11 cellular contexts compared by ENCODE assay signal in genomic region chrX:40156472-40157227, GRCh38. TPM values are rescaled to one million over a fixed set of nuclear protein-coding genes. Genes with fewer than 3 reads are reported as not detected.
DNase-seq lines count a peak whose midpoint lies in the region; ATAC-seq and TF ChIP-seq lines count a peak whose summit lies in the region.
"Had no signal": no experiment of that assay in that cellular context is flagged by ENCODE, and none has a peak within 500 bp of the region (broad histone marks: within the 10 kb centered on the region; RNA-seq: fewer than 3 reads in every experiment).

No MANE protein-coding gene starts in this region.

- POLR2A ChIA-PET in WTC11 (lab: Charles Lee) = interaction anchor here (0.9 to 7.4 kb wide), 6 partner anchors 9 to 143 kb away, joined by 3 to 58 read pairs (median 3); no protein-coding TSS in a partner anchor

- no peaks in the 10 kb centered on the region for H3K9me3 Mint-ChIP-seq in activated naive CD4-positive, alpha-beta T cell treated with anti-CD3 and anti-CD28 coated beads, Interleukin-2, amount 10 ng/mL, durations not matched to agents 7 days and 5 days
- H3K9me3 Mint-ChIP-seq in WTC11 (no peaks in the 10 kb centered on the region), memory B cell (no peaks in the 10 kb centered on the region), type B pancreatic cell (no peaks in the 10 kb centered on the region)
- H3K9me3 Mint-ChIP-seq: stimulated activated naive CD8-positive, alpha-beta T cell treated with anti-CD3 and anti-CD28 coated beads, Interleukin-15, Interleukin-2, amounts not matched to agents 100 ng/mL and 50 ng/mL, for 24 hours had no signal

- no peak overlapping the region for H3K27ac Mint-ChIP-seq in activated naive CD4-positive, alpha-beta T cell treated with anti-CD3 and anti-CD28 coated beads, Interleukin-2, amount 10 ng/mL, durations not matched to agents 7 days and 5 days
- H3K27ac Mint-ChIP-seq in WTC11 (peak overlapping the region; percentile 96), memory B cell (no peak overlapping the region), type B pancreatic cell (peak overlapping the region; percentile 80)

- intact Hi-C loops in sciatic nerve (cut with DNase I) = loop anchor here (5.0 kb wide), 1 partner anchor 59 kb away; the partner anchor contains the start of gene BCOR

- ATAC-seq in WTC11 = peak; percentile 0; the same call in 1 of the 2 replicates
- ATAC-seq in memory B cell (ENCODE audit: low read depth) = no peak
- no peak for ATAC-seq in sciatic nerve

- peaks cover 24% of the 10 kb centered on the region for H3K27me3 Mint-ChIP-seq in activated naive CD4-positive, alpha-beta T cell treated with anti-CD3 and anti-CD28 coated beads, Interleukin-2, amount 10 ng/mL, durations not matched to agents 7 days and 5 days
- H3K27me3 Mint-ChIP-seq in WTC11 (ENCODE audit: low read depth) = peaks cover 4% of the 10 kb centered on the region
- no peaks in the 10 kb centered on the region for H3K27me3 Mint-ChIP-seq in memory B cell
- no peaks in the 10 kb centered on the region for H3K27me3 Mint-ChIP-seq in type B pancreatic cell
- H3K27me3 Mint-ChIP-seq: stimulated activated naive CD8-positive, alpha-beta T cell treated with anti-CD3 and anti-CD28 coated beads, Interleukin-15, Interleukin-2, amounts not matched to agents 100 ng/mL and 50 ng/mL, for 24 hours had no signal

- no peak for DNase-seq in activated naive CD4-positive, alpha-beta T cell treated with anti-CD3 and anti-CD28 coated beads, Interleukin-2, amount 10 ng/mL, durations not matched to agents 7 days and 5 days
- no peak for DNase-seq in activated naive CD4-positive, alpha-beta T cell treated with anti-CD3 and anti-CD28 coated beads, Interleukin-2, amount 50 U/mL, for 16 hours
- DNase-seq in WTC11 (ENCODE audit: low spot score) (peak; percentile 49), memory B cell (ENCODE audit: low spot score in 2 of 2) (no peak), type B pancreatic cell (ENCODE audit: extremely low spot score, unreplicated experiment) (no peak), RKO (ENCODE audit: low spot score) (no peak), NCI-H146 treated with DMSO at 0.1 percent for 48 hours (lab: John Stamatoyannopoulos, UW; ENCODE audit: unreplicated experiment) (no peak), sciatic nerve (ENCODE audit: low spot score) (no peak)
- DNase-seq: effector CD8-positive, alpha-beta T cell; MM.1S had no signal

- TF ChIP-seq CTCF in WTC11 (IDR thresholded peaks at IDR 0.05) (no peak), type B pancreatic cell (conservative IDR thresholded peaks at IDR 0.05) (no peak)

- H3K36me3 Mint-ChIP-seq in activated naive CD4-positive, alpha-beta T cell treated with anti-CD3 and anti-CD28 coated beads, Interleukin-2, amount 10 ng/mL, durations not matched to agents 7 days and 5 days = no peaks in the 10 kb centered on the region
- no peaks in the 10 kb centered on the region; the same call in 1 of the 2 replicates for H3K36me3 Mint-ChIP-seq in WTC11
- H3K36me3 Mint-ChIP-seq in memory B cell = no peaks in the 10 kb centered on the region
- no peaks in the 10 kb centered on the region for H3K36me3 Mint-ChIP-seq in type B pancreatic cell

- peaks cover 22% of the 10 kb centered on the region for H3K4me1 Mint-ChIP-seq in activated naive CD4-positive, alpha-beta T cell treated with anti-CD3 and anti-CD28 coated beads, Interleukin-2, amount 10 ng/mL, durations not matched to agents 7 days and 5 days
- peaks cover 23% of the 10 kb centered on the region for H3K4me1 Mint-ChIP-seq in WTC11
- no peaks in the 10 kb centered on the region for H3K4me1 Mint-ChIP-seq in memory B cell
- H3K4me1 Mint-ChIP-seq in type B pancreatic cell (ENCODE audit: unreplicated experiment) = peaks cover 18% of the 10 kb centered on the region

- CTCF ChIA-PET in activated naive CD4-positive, alpha-beta T cell treated with anti-CD3 and anti-CD28 coated beads, Interleukin-2, amount 10 ng/mL, durations not matched to agents 7 days and 5 days (lab: Charles Lee) = no interaction called here
- CTCF ChIA-PET in WTC11 (lab: Charles Lee) = interaction anchor here (0.5 to 2.2 kb wide), 8 partner anchors 9 to 111 kb away, joined by 3 to 8 read pairs (median 4); partner anchors contain the start of gene BCOR

- H3K4me3 Mint-ChIP-seq in activated naive CD4-positive, alpha-beta T cell treated with anti-CD3 and anti-CD28 coated beads, Interleukin-2, amount 10 ng/mL, durations not matched to agents 7 days and 5 days = peak overlapping the region; percentile 54
- H3K4me3 Mint-ChIP-seq in WTC11 = peak overlapping the region; percentile 89
- H3K4me3 Mint-ChIP-seq in memory B cell = peak overlapping the region; percentile 43
- H3K4me3 Mint-ChIP-seq in type B pancreatic cell = peak overlapping the region; percentile 80

TF ChIP-seq in WTC11, 78 proteins besides CTCF, POLR2A, EP300 and RAD21:
- TF ChIP-seq JUN (CRISPR knock-in tag; IDR thresholded peaks at IDR 0.05) = no peak
- no peak for TF ChIP-seq SP1 (CRISPR knock-in tag; conservative IDR thresholded peaks at IDR 0.05)
- TF ChIP-seq EMX1 (CRISPR knock-in tag; IDR thresholded peaks at IDR 0.05) = no peak
- no peak for TF ChIP-seq MXD4 (CRISPR knock-in tag; IDR thresholded peaks at IDR 0.05; ENCODE audit: borderline replicate concordance)
- TF ChIP-seq ATF2 (CRISPR knock-in tag; IDR thresholded peaks at IDR 0.05; ENCODE audit: borderline replicate concordance, low read depth) = no peak
- TF ChIP-seq, protein P1, sequence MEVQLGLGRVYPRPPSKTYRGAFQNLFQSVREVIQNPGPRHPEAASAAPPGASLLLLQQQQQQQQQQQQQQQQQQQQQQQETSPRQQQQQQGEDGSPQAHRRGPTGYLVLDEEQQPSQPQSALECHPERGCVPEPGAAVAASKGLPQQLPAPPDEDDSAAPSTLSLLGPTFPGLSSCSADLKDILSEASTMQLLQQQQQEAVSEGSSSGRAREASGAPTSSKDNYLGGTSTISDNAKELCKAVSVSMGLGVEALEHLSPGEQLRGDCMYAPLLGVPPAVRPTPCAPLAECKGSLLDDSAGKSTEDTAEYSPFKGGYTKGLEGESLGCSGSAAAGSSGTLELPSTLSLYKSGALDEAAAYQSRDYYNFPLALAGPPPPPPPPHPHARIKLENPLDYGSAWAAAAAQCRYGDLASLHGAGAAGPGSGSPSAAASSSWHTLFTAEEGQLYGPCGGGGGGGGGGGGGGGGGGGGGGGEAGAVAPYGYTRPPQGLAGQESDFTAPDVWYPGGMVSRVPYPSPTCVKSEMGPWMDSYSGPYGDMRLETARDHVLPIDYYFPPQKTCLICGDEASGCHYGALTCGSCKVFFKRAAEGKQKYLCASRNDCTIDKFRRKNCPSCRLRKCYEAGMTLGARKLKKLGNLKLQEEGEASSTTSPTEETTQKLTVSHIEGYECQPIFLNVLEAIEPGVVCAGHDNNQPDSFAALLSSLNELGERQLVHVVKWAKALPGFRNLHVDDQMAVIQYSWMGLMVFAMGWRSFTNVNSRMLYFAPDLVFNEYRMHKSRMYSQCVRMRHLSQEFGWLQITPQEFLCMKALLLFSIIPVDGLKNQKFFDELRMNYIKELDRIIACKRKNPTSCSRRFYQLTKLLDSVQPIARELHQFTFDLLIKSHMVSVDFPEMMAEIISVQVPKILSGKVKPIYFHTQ (CRISPR knock-in tag; IDR thresholded peaks at IDR 0.05) = no peak
- TF ChIP-seq ZBTB21 (CRISPR knock-in tag; IDR thresholded peaks at IDR 0.05; ENCODE audit: borderline replicate concordance) = no peak
- TF ChIP-seq, protein P2, sequence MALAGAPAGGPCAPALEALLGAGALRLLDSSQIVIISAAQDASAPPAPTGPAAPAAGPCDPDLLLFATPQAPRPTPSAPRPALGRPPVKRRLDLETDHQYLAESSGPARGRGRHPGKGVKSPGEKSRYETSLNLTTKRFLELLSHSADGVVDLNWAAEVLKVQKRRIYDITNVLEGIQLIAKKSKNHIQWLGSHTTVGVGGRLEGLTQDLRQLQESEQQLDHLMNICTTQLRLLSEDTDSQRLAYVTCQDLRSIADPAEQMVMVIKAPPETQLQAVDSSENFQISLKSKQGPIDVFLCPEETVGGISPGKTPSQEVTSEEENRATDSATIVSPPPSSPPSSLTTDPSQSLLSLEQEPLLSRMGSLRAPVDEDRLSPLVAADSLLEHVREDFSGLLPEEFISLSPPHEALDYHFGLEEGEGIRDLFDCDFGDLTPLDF (CRISPR knock-in tag; IDR thresholded peaks at IDR 0.05) = no peak
- no peak for TF ChIP-seq GABPB1 (CRISPR knock-in tag; IDR thresholded peaks at IDR 0.05)
TF ChIP-seq in WTC11: peak in this region for 0.

RNA-seq across cellular contexts. Expression of gene BCOR, which starts 58.9 kb away (rescaled TPM):
- 41.1 to 44.5 TPM (median 43.1 TPM) in 3 replicates for total RNA-seq in WTC11 (2021)
- total RNA-seq in type B pancreatic cell (ENCODE audit: low replicate concordance) = 27.2 and 37.3 TPM in 2 replicates
- 42.0 TPM for total RNA-seq in sciatic nerve

Comparison
In these comparisons a context has a peak if more than half of its experiments do, and no peak if none do; other contexts are left out.
1. H3K27ac Mint-ChIP-seq: peak in WTC11 (single experiment) and type B pancreatic cell (single experiment); none in activated naive CD4-positive, alpha-beta T cell treated with anti-CD3 and anti-CD28 coated beads, Interleukin-2, amount 10 ng/mL, durations not matched to agents 7 days and 5 days (single experiment) and memory B cell (single experiment).
2. Peak in every context shown above with its lines, with median percentiles within 50 percentile points of each other: H3K4me3 Mint-ChIP-seq.